ENCODE assay signal across 14 cellular contexts in the genomic region with DNA sequence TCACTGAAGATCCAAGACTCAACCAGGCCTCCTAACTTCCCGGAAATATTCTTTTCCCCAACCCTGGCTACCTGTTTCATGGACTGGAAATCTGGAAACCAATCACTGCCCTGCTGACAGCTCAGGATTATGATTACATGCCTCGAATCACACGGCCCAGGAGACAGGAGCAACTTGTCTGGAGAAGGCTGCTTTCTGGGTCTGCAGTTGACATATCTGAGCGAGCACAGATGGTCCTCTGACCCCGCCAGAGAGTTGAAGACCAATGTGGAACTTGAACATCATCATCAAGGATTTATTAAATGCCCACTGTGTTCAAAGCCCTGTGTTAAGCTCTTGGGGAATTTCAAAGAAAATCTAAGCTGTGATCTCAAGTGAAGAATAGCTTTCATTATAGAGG.
DNase-seq lines count a peak whose midpoint lies in the region; ATAC-seq, FAIRE-seq and TF ChIP-seq lines count a peak whose summit lies in the region.
"Had no signal": no experiment of that assay in that cellular context is flagged by ENCODE, and none has a peak within 500 bp of the region (broad histone marks: within the 10 kb centered on the region; RNA-seq: fewer than 3 reads in every experiment).

No MANE protein-coding gene starts in this region.

- H3K27ac Mint-ChIP-seq in activated CD4-positive, alpha-beta T cell treated with anti-CD3 and anti-CD28 coated beads for 36 hours = peak overlapping the region; percentile 80

- H2AFZ ChIP-seq in IMR-90 (replicated peaks; ENCODE audit: low read length, poor library complexity) (no peak overlapping the region), GM12878 (ENCODE audit: control insufficient read depth, low read depth, low read length) (no peak overlapping the region)

- H3K36me3 Mint-ChIP-seq in activated CD4-positive, alpha-beta T cell treated with anti-CD3 and anti-CD28 coated beads for 36 hours (ENCODE audit: low read depth) = peaks cover 40% of the 10 kb centered on the region

- H3K9me3 Mint-ChIP-seq in activated CD4-positive, alpha-beta T cell treated with anti-CD3 and anti-CD28 coated beads for 36 hours (ENCODE audit: low read depth) = no peaks in the 10 kb centered on the region
- H3K9me3 Mint-ChIP-seq: nephron had no signal

- no peaks in the 10 kb centered on the region for H3K27me3 Mint-ChIP-seq in activated CD4-positive, alpha-beta T cell treated with anti-CD3 and anti-CD28 coated beads for 36 hours

- H4K5ac ChIP-seq in IMR-90 (ENCODE audit: low read depth, low read length) = 0 out of 2 replicates have a peak overlapping the region, but pooled peaks have one; percentile 36

- peak overlapping the region; percentile 48 for H2AK5ac ChIP-seq in IMR-90 (ENCODE audit: low read depth, low read length)

- in situ Hi-C loops in IMR-90 (cut with MboI; ENCODE audit: low sequenced_read_pairs) = loop anchor here (25.0 kb wide), 1 partner anchor 1088 kb away; no protein-coding TSS in a partner anchor
- in situ Hi-C loops in GM12878 (cut with MboI) = no loop called here

- H3K4ac ChIP-seq in IMR-90 (ENCODE audit: low read depth, low read length) = peak overlapping the region; percentile 74

- H3K79me2 ChIP-seq in GM12878 (ENCODE audit: control insufficient read depth, insufficient read depth, low read length) = peaks cover 61% of the 10 kb centered on the region

- H3K4me3 ChIP-seq in IMR-90 (ENCODE audit: insufficient read depth, low read depth, low read length) (no peak overlapping the region), GM12878 (peak overlapping the region; percentile 7; the same call in 1 of the 2 replicates), small intestine (ENCODE audit: low read depth in 1 of 2, low read length in 2 of 2) (no peak overlapping the region), lower lobe of right lung (no peak overlapping the region)
- H3K4me3 ChIP-seq: left lung, SJCRH30, upper lobe of left lung had no signal

- peak overlapping the region; percentile 74 for H2BK120ac ChIP-seq in IMR-90 (ENCODE audit: low read depth, low read length)

- H3K9me3 ChIP-seq in IMR-90 (ENCODE audit: control insufficient read depth, insufficient read depth, low read length) (no peaks in the 10 kb centered on the region), GM12878 (replicated peaks; ENCODE audit: control insufficient read depth, insufficient read depth, low read length) (no peaks in the 10 kb centered on the region), small intestine (ENCODE audit: control insufficient read depth, low read depth) (no peaks in the 10 kb centered on the region), lower lobe of right lung (no peaks in the 10 kb centered on the region)
- H3K9me3 ChIP-seq: left lung, upper lobe of left lung had no signal

- peaks cover 17% of the 10 kb centered on the region for H3K4me1 ChIP-seq in IMR-90 (ENCODE audit: control insufficient read depth, insufficient read depth, low read length)
- H3K4me1 ChIP-seq in GM12878 (ENCODE audit: control insufficient read depth, insufficient read depth, low read length) = peaks cover 63% of the 10 kb centered on the region
- H3K4me1 ChIP-seq in small intestine (ENCODE audit: control insufficient read depth in 2 of 2, insufficient read depth in 1 of 2, low read depth in 1 of 2, low read length in 1 of 2) = peaks cover 0 to 15% of the 10 kb centered on the region in 2 donors
- peaks cover 29% of the 10 kb centered on the region for H3K4me1 ChIP-seq in lower lobe of right lung
- H3K4me1 ChIP-seq: SJCRH30 had no signal

- peak overlapping the region; percentile 31; the same call in 1 of the 3 replicates for H2BK15ac ChIP-seq in IMR-90 (ENCODE audit: low read depth, low read length)

- BruUV-seq in IMR-90 (replicated peaks; lab: Mats Ljungman, UMichigan) (no TSS peak), GM12878 (replicated peaks; lab: Mats Ljungman, UMichigan) (no TSS peak)

- H4K20me1 ChIP-seq in IMR-90 (ENCODE audit: insufficient read depth, low read length) (peaks cover 4% of the 10 kb centered on the region; the same call in 1 of the 2 replicates), GM12878 (ENCODE audit: control insufficient read depth, insufficient read depth) (no peaks in the 10 kb centered on the region)

- H4K91ac ChIP-seq in IMR-90 (ENCODE audit: insufficient read depth, low read depth, low read length) = peak overlapping the region; percentile 35; the same call in 1 of the 2 replicates

- TF ChIP-seq RAD21 in IMR-90 (IDR thresholded peaks at IDR 0.05; ENCODE audit: low read length) = no peak
- TF ChIP-seq RAD21 in GM12878 (IDR thresholded peaks at IDR 0.05; ENCODE audit: insufficient read depth, low read depth, low read length) = no peak

- H3K4me3 Mint-ChIP-seq in activated CD4-positive, alpha-beta T cell treated with anti-CD3 and anti-CD28 coated beads for 36 hours = no peak overlapping the region
- H3K4me3 Mint-ChIP-seq: nephron had no signal

- H3K27me3 ChIP-seq in IMR-90 (ENCODE audit: control insufficient read depth, insufficient read depth, low read length) = no peaks in the 10 kb centered on the region
- H3K27me3 ChIP-seq in GM12878 (replicated peaks in 1 of 2; ENCODE audit: control insufficient read depth in 2 of 2, insufficient read depth in 2 of 2, low read length in 1 of 2) = no peaks in the 10 kb centered on the region
- no peaks in the 10 kb centered on the region for H3K27me3 ChIP-seq in small intestine (ENCODE audit: control insufficient read depth in 2 of 2, insufficient read depth in 2 of 2, low read length in 2 of 2)
- no peaks in the 10 kb centered on the region for H3K27me3 ChIP-seq in lower lobe of right lung (ENCODE audit: low read depth)
- H3K27me3 ChIP-seq: left lung, SJCRH30, upper lobe of left lung had no signal

- intact Hi-C loops in activated CD4-positive, alpha-beta T cell treated with anti-CD3 and anti-CD28 coated beads for 36 hours (cut with DNase I, micrococcal nuclease) = loop anchor here in 1 of 2 experiments (10.0 kb wide), 1 partner anchor 1076 kb away; the partner anchor contains the start of gene SKIDA1
- intact Hi-C loops in IMR-90 (cut with micrococcal nuclease) (no loop called here), GM12878 (cut with micrococcal nuclease; ENCODE audit: unreplicated experiment) (no loop called here), lower lobe of right lung (cut with DNase I) (no loop called here)

- POLR2A ChIA-PET in activated CD4-positive, alpha-beta T cell treated with anti-CD3 and anti-CD28 coated beads for 36 hours (lab: Charles Lee) = interaction anchor here (0.6 kb wide), 1 partner anchor 81 kb away, joined by 5 read pairs; no protein-coding TSS in a partner anchor
- POLR2A ChIA-PET in IMR-90 (lab: Charles Lee; ENCODE audit: unreplicated experiment) (no interaction called here), GM12878 (lab: Charles Lee) (interaction anchor here (0.6 to 3.5 kb wide), 10 partner anchors 9 to 169 kb away, joined by 3 to 10 read pairs (median 4); partner anchors contain the start of gene PIP4K2A)

- H3K56ac ChIP-seq in IMR-90 (ENCODE audit: extremely low read depth, insufficient read depth, low read length) = no peak overlapping the region

- H4K8ac ChIP-seq in IMR-90 (ENCODE audit: low read depth in 2 of 2, low read length in 2 of 2) = no peak overlapping the region

- H3K36me3 ChIP-seq in IMR-90 (ENCODE audit: control insufficient read depth, insufficient read depth, low read length) (peaks cover 1% of the 10 kb centered on the region; the same call in 1 of the 2 replicates), GM12878 (ENCODE audit: control insufficient read depth in 2 of 2, insufficient read depth in 2 of 2, low read length in 1 of 2) (peaks cover 7 to 15% of the 10 kb centered on the region in 2 experiments), small intestine (ENCODE audit: control insufficient read depth in 2 of 2, insufficient read depth in 2 of 2, low read length in 2 of 2) (no peaks in the 10 kb centered on the region), lower lobe of right lung (no peaks in the 10 kb centered on the region)
- H3K36me3 ChIP-seq: upper lobe of left lung had no signal

- no peak for FAIRE-seq in GM12878 (lab: Jason Lieb, UNC)
- FAIRE-seq in small intestine (lab: Jason Lieb, UNC) = no peak
- FAIRE-seq: A204.1 had no signal

- no peak for TF ChIP-seq EP300 in GM12878 (IDR thresholded peaks at IDR 0.05; ENCODE audit: borderline replicate concordance in 1 of 2, control insufficient read depth in 1 of 2, low read depth in 2 of 2, low read length in 2 of 2)

- no peak overlapping the region for H3K23ac ChIP-seq in IMR-90 (ENCODE audit: low read depth, low read length)

- peak overlapping the region; percentile 20; the same call in 1 of the 2 replicates for H3K14ac ChIP-seq in IMR-90 (replicated peaks; ENCODE audit: low read depth, low read length)

- peaks cover 18 to 72% of the 10 kb centered on the region in 2 experiments for H3K79me1 ChIP-seq in IMR-90 (ENCODE audit: low read depth in 1 of 2, low read length in 2 of 2)

- ATAC-seq in activated CD4-positive, alpha-beta T cell treated with anti-CD3 and anti-CD28 coated beads for 36 hours = no peak
- ATAC-seq in IMR-90 (ENCODE audit: low read depth) = no peak
- ATAC-seq in GM12878 = no peak
- ATAC-seq in lower lobe of right lung = no peak
- ATAC-seq: left lung had no signal

- no peak overlapping the region for H3K18ac ChIP-seq in IMR-90 (ENCODE audit: low read depth, low read length)

- CTCF ChIA-PET in activated CD4-positive, alpha-beta T cell treated with anti-CD3 and anti-CD28 coated beads for 36 hours (lab: Charles Lee) = interaction anchor here (0.9 to 1.6 kb wide), 8 partner anchors 9 to 388 kb away, joined by 3 to 11 read pairs (median 4); no protein-coding TSS in a partner anchor
- CTCF ChIA-PET in IMR-90 (lab: Yijun Ruan, JAX) (no interaction called here), GM12878 (lab: Yijun Ruan, JAX) (interaction anchor here (0.6 to 1.9 kb wide), 7 partner anchors 11 to 167 kb away, joined by 3 to 11 read pairs (median 3); no protein-coding TSS in a partner anchor)

- SMC1A ChIA-PET in GM12878 (lab: Charles Lee; ENCODE audit: uncharacterized antibody, unreplicated experiment) = interaction anchor here (0.6 to 5.5 kb wide), 32 partner anchors 9 to 384 kb away, joined by 3 to 51 read pairs (median 4); no protein-coding TSS in a partner anchor

- no peak for TF ChIP-seq CTCF in IMR-90 (conservative IDR thresholded peaks at IDR 0.05; ENCODE audit: low read depth, low read length)
- TF ChIP-seq CTCF in GM12878 (IDR thresholded peaks at IDR 0.05 in 2 of 3, conservative IDR thresholded peaks at IDR 0.05 in 1 of 3; ENCODE audit: control insufficient read depth in 2 of 3, extremely low read depth in 1 of 3, insufficient read depth in 1 of 3, low read depth in 3 of 3, low read length in 3 of 3) = no peak
- TF ChIP-seq CTCF in lower lobe of right lung (IDR thresholded peaks at IDR 0.05) = no peak

- H3K4me2 ChIP-seq in IMR-90 (ENCODE audit: low read depth, low read length) (no peak overlapping the region), GM12878 (ENCODE audit: control insufficient read depth, insufficient read depth) (peak overlapping the region; percentile 55)

- no peak overlapping the region for H2AK9ac ChIP-seq in IMR-90 (replicated peaks; ENCODE audit: low read depth, low read length, poor library complexity)

- no peak overlapping the region for H2BK5ac ChIP-seq in IMR-90 (ENCODE audit: low read depth, low read length, poor library complexity, severe bottlenecking)

- RAD21 ChIA-PET in GM12878 (lab: Charles Lee; ENCODE audit: unreplicated experiment) = interaction anchor here (0.7 to 2.8 kb wide), 23 partner anchors 11 to 389 kb away, joined by 3 to 22 read pairs (median 5); no protein-coding TSS in a partner anchor

- H3K9ac ChIP-seq in IMR-90 (ENCODE audit: low read depth, low read length) (no peak overlapping the region), GM12878 (ENCODE audit: control insufficient read depth, insufficient read depth, low read length) (peak overlapping the region; percentile 41; the same call in 1 of the 2 replicates)

- TF ChIP-seq POLR2A in IMR-90 (IDR thresholded peaks at IDR 0.05; ENCODE audit: low read depth, low read length) (no peak), GM12878 (IDR thresholded peaks at IDR 0.05; ENCODE audit: low read depth, low read length) (no peak)

- WGBS in IMR-90 (ENCODE audit: extremely low coverage in 2 of 2, insufficient read length in 1 of 2), 2 experiments = 83% methylated on average over 2 of the region's 5 CpGs; no CpG with 5 or more reads in 1 of the 2 experiments
- 14% methylated on average over 5 of the region's 5 CpGs for WGBS in GM12878 (ENCODE audit: insufficient coverage, insufficient replicate concordance, low lambda C conversion rate, missing lambda C conversion rate)
- 85 to 93% (median 90%) methylated on average over 5 of the region's 5 CpGs for WGBS in small intestine, 3 donors

- H3K9me1 ChIP-seq in IMR-90 (ENCODE audit: insufficient read depth, low read length) = peaks cover 24% of the 10 kb centered on the region

- no peak for DNase-seq in activated CD4-positive, alpha-beta T cell treated with anti-CD3 and anti-CD28 coated beads for 36 hours
- no peak for DNase-seq in activated CD4-positive, alpha-beta T cell treated with anti-CD3 and anti-CD28 coated beads, Interleukin-2, amount 50 U/mL, for 1 hour
- no peak for DNase-seq in IMR-90
- DNase-seq in GM12878 (ENCODE audit: low read depth, low spot score) = no peak
- DNase-seq in small intestine = no peak
- no peak for DNase-seq in D341Med (ENCODE audit: low spot score)
- DNase-seq in lower lobe of right lung = no peak
- DNase-seq in OCI-M2 (lab: John Stamatoyannopoulos, UW; ENCODE audit: unreplicated experiment) = no peak
- DNase-seq: left lung; SJCRH30; stimulated activated CD4-positive, alpha-beta T cell treated with anti-CD3 and anti-CD28 coated beads, Interleukin-1b, Interleukin-23, amount 100 ng/mL, for 48 hours; upper lobe of left lung had no signal

- H3K27ac ChIP-seq in IMR-90 (ENCODE audit: insufficient read depth, low read length) = no peak overlapping the region
- peak overlapping the region; percentile 76 for H3K27ac ChIP-seq in GM12878 (ENCODE audit: control insufficient read depth, insufficient read depth)
- peak overlapping the region; percentile 8 to 28 for H3K27ac ChIP-seq in small intestine (ENCODE audit: low read depth in 1 of 2, low read length in 1 of 2)
- H3K27ac ChIP-seq in lower lobe of right lung = no peak overlapping the region
- H3K27ac ChIP-seq: left lung, SJCRH30 had no signal

- H2BK20ac ChIP-seq in IMR-90 (ENCODE audit: low read depth, low read length) = 0 out of 2 replicates have a peak overlapping the region, but pooled peaks have one; percentile 4

- H3K4me1 Mint-ChIP-seq in activated CD4-positive, alpha-beta T cell treated with anti-CD3 and anti-CD28 coated beads for 36 hours = peaks cover 88% of the 10 kb centered on the region

- dilution Hi-C loops in IMR-90 (cut with HindIII; ENCODE audit: low sequenced_read_pairs, unreplicated experiment) = no loop called here

Comparison
In these comparisons a context has a peak if more than half of its experiments do, and no peak if none do; other contexts are left out.
1. H3K27ac ChIP-seq: peak in GM12878 (single experiment) and small intestine (2 of 2); none in IMR-90 (single experiment) and lower lobe of right lung (single experiment).